ENCODE assay signal across 8 cellular contexts in genomic region chr10:100912013-100912608, GRCh38. TPM values are rescaled to one million over a fixed set of nuclear protein-coding genes. Genes with fewer than 3 reads are reported as not detected.
DNase-seq lines count a peak whose midpoint lies in the region; ATAC-seq and TF ChIP-seq lines count a peak whose summit lies in the region.

No MANE protein-coding gene starts in this region.

- H3K27me3 Mint-ChIP-seq in activated naive CD8-positive, alpha-beta T cell, result no peaks in the 10 kb centered on the region

- H3K4me1 Mint-ChIP-seq in activated naive CD8-positive, alpha-beta T cell (ENCODE audit: low read depth), result peaks cover 45% of the 10 kb centered on the region

- no peak for TF ChIP-seq POLR2A in testis (IDR thresholded peaks at IDR 0.05)

- H3K27me3 ChIP-seq in A673 (replicated peaks; ENCODE audit: insufficient read depth, low read depth, low read length, poor library complexity) (no peaks in the 10 kb centered on the region), testis (no peaks in the 10 kb centered on the region)

- 1 to 2% methylated on average over 12 of the region's 12 CpGs for WGBS in testis, 2 donors

- H3K27ac Mint-ChIP-seq in activated naive CD8-positive, alpha-beta T cell, result peak overlapping the region; percentile 72

- H3K4me3 ChIP-seq in A673 (ENCODE audit: low read depth, low read length, poor library complexity, severe bottlenecking) (peak overlapping the region; percentile 86), testis (peak overlapping the region; percentile 83 to 97)

- intact Hi-C loops in A673 (cut with micrococcal nuclease; ENCODE audit: unreplicated experiment) (loop anchor here (1.0 kb wide), 1 partner anchor 21 kb away; no protein-coding TSS in a partner anchor), testis (cut with DNase I; ENCODE audit: low total_unique reads) (no loop called here)

- no peak for TF ChIP-seq CTCF in A673 (conservative IDR thresholded peaks at IDR 0.05; ENCODE audit: low read depth, low read length)
- no peak for TF ChIP-seq CTCF in testis (IDR thresholded peaks at IDR 0.05)

- H3K9me3 ChIP-seq in A673 (ENCODE audit: low read depth, low read length, poor library complexity, severe bottlenecking), result no peaks in the 10 kb centered on the region
- H3K9me3 ChIP-seq in testis, result no peaks in the 10 kb centered on the region

- BruUV-seq in A673 (replicated peaks; lab: Mats Ljungman, UMichigan), result TSS peak; percentile 81

- H3K4me3 Mint-ChIP-seq in activated naive CD8-positive, alpha-beta T cell, result peak overlapping the region; percentile 77

- POLR2A ChIA-PET in A673 (lab: Charles Lee; ENCODE audit: low non-redundant PET), result no interaction called here

- H3K27ac ChIP-seq in A673 (ENCODE audit: low read depth, low read length, poor library complexity, severe bottlenecking), result peak overlapping the region; percentile 84
- peak overlapping the region; percentile 86 to 93 for H3K27ac ChIP-seq in testis

- DNase-seq in A673 (ENCODE audit: low spot score), result peak; percentile 20
- peak; percentile 50 for DNase-seq in iris pigment epithelial cell (ENCODE audit: low read depth)
- DNase-seq in testis, result peak; percentile 37
- no peak for DNase-seq in glomerular visceral epithelial cell (ENCODE audit: extremely low spot score)
- no peak for DNase-seq in NCI-H2196 (lab: John Stamatoyannopoulos, UW; ENCODE audit: unreplicated experiment)
- DNase-seq in KBM-7, result no peak

- H3K36me3 ChIP-seq in A673 (ENCODE audit: insufficient read depth, low read length, poor library complexity, severe bottlenecking) (peaks cover 13% of the 10 kb centered on the region), testis (ENCODE audit: low read depth, missing control alignments) (no peaks in the 10 kb centered on the region)

- H3K4me1 ChIP-seq in A673 (ENCODE audit: insufficient read depth, low read length, poor library complexity, severe bottlenecking) (peaks cover 31% of the 10 kb centered on the region), testis (peaks cover 56% of the 10 kb centered on the region)

- in situ Hi-C loops in KBM-7 (cut with MboI; ENCODE audit: low pct_unique_long_range_greater_than_20kb, low sequenced_read_pairs), result no loop called here

- peak; percentile 40 for ATAC-seq in GM19395 (IDR thresholded peaks at IDR 0.05; ENCODE audit: unreplicated experiment)

- CTCF ChIA-PET in A673 (lab: Charles Lee), result no interaction called here

- H3K9me3 Mint-ChIP-seq in activated naive CD8-positive, alpha-beta T cell (ENCODE audit: low read depth), result no peaks in the 10 kb centered on the region

- peaks cover 2% of the 10 kb centered on the region for H3K36me3 Mint-ChIP-seq in activated naive CD8-positive, alpha-beta T cell

RNA-seq across cellular contexts. Expression of gene SLF2, which starts 0.7 kb away (rescaled TPM):
- 34.6 and 39.4 TPM in 2 replicates for total RNA-seq in A673 (2021)
- 100 to 1,000 TPM; 150 to 171 TPM for total RNA-seq in testis
- 42.6 TPM for polyA plus RNA-seq in testis (ENCODE audit: insufficient read depth, low read depth, low replicate concordance)

RNA-seq across cellular contexts. Expression of gene SEMA4G, which starts 57.2 kb away (rescaled TPM):
- total RNA-seq in A673 (2021), result 6.1 and 9.2 TPM in 2 replicates
- 1 to 10 TPM; 4.8 to 7.2 TPM for total RNA-seq in testis
- 6.2 TPM for polyA plus RNA-seq in testis (ENCODE audit: insufficient read depth, low read depth, low replicate concordance)

Comparison
In these comparisons a context has a peak if more than half of its experiments do, and no peak if none do; other contexts are left out.
1. DNase-seq: peak in A673 (single experiment), iris pigment epithelial cell (single experiment) and testis (single experiment); none in glomerular visceral epithelial cell (single experiment), NCI-H2196 (single experiment) and KBM-7 (single experiment).